ENCODE assay signal across 8 cellular contexts in genomic region chr3:36677331-36678007, GRCh38.
A peak's percentile ranks its signal among the peaks of the same experiment; 100 is the strongest.
DNase-seq lines count a peak whose midpoint lies in the region; ATAC-seq, FAIRE-seq and TF ChIP-seq lines count a peak whose summit lies in the region.

No MANE protein-coding gene starts in this region.

- no peak for FAIRE-seq in small intestine (lab: Jason Lieb, UNC)

- no peak overlapping the region for H4K5ac ChIP-seq in H9 (ENCODE audit: insufficient read length, low read depth, low read length)

- no peak overlapping the region for H3K23ac ChIP-seq in H9 (ENCODE audit: insufficient read length, low read depth, low read length)

- no peak overlapping the region for H2BK120ac ChIP-seq in H9 (ENCODE audit: low read depth, low read length, poor library complexity, severe bottlenecking)

- H2BK20ac ChIP-seq in H9 (ENCODE audit: low read depth, low read length, poor library complexity, severe bottlenecking): no peak overlapping the region

- no peaks in the 10 kb centered on the region for H3K79me2 ChIP-seq in H9 (ENCODE audit: insufficient read depth, low read length)

- no peak overlapping the region for H4K91ac ChIP-seq in H9 (ENCODE audit: insufficient read length, low read depth, low read length)

- no peak overlapping the region for H3K9ac ChIP-seq in H9 (ENCODE audit: extremely low read depth, insufficient read length, low read length)

- no peak for ATAC-seq in gastroesophageal sphincter

- no peak overlapping the region for H2AK5ac ChIP-seq in H9 (ENCODE audit: insufficient read length, low read length)

- H2BK5ac ChIP-seq in H9 (ENCODE audit: insufficient read length, low read length): no peak overlapping the region

- no peak overlapping the region for H3K14ac ChIP-seq in H9 (ENCODE audit: insufficient read depth, low read length)

- no CpG with 5 or more reads among the region's 2 CpGs for WGBS in H9 (ENCODE audit: extremely low coverage, insufficient read length, low lambda C conversion rate)
- WGBS in gastroesophageal sphincter (ENCODE audit: low coverage in 1 of 2), 2 donors: 43 to 57% methylated on average over 2 of the region's 2 CpGs
- WGBS in small intestine, 3 donors: 51 to 74% (median 65%) methylated on average over 2 of the region's 2 CpGs

- no peak overlapping the region for H3K4me2 ChIP-seq in H9 (ENCODE audit: insufficient read depth, insufficient read length, low read length)

- no peak overlapping the region for H3K4ac ChIP-seq in H9 (ENCODE audit: low read depth, low read length)

- H3K9me3 ChIP-seq in H9 (ENCODE audit: control insufficient read depth, low read depth, low read length): no peaks in the 10 kb centered on the region
- peaks cover 0 to 46% (median 0%) of the 10 kb centered on the region in 3 donors for H3K9me3 ChIP-seq in gastroesophageal sphincter
- H3K9me3 ChIP-seq in small intestine (ENCODE audit: control insufficient read depth, low read depth): no peaks in the 10 kb centered on the region

- peaks cover 4 to 11% of the 10 kb centered on the region in 2 experiments; a peak in 3 of 4 replicates for H3K4me1 Mint-ChIP-seq in H9

- H4K8ac ChIP-seq in H9 (replicated peaks; ENCODE audit: insufficient read length, low read depth, low read length): no peak overlapping the region

- no peaks in the 10 kb centered on the region for H3K4me1 ChIP-seq in H9 (ENCODE audit: insufficient read depth, low read length)
- H3K4me1 ChIP-seq in gastroesophageal sphincter: no peaks in the 10 kb centered on the region
- H3K4me1 ChIP-seq in small intestine (ENCODE audit: control insufficient read depth in 2 of 2, insufficient read depth in 1 of 2, low read depth in 1 of 2, low read length in 1 of 2): no peaks in the 10 kb centered on the region

- peaks cover 18 to 29% of the 10 kb centered on the region in 2 experiments for H3K9me3 Mint-ChIP-seq in H9

- H3T11ph ChIP-seq in H9 (ENCODE audit: low read length): no peak overlapping the region

- no peak for TF ChIP-seq EP300 in gastroesophageal sphincter (IDR thresholded peaks at IDR 0.05)

- H2BK12ac ChIP-seq in H9 (ENCODE audit: insufficient read length, low read depth, low read length): no peak overlapping the region

- H3K36me3 ChIP-seq in H7 (replicated peaks; ENCODE audit: control insufficient read depth, insufficient read depth, low read length) (no peaks in the 10 kb centered on the region), gastroesophageal sphincter (no peaks in the 10 kb centered on the region), small intestine (ENCODE audit: control insufficient read depth in 2 of 2, insufficient read depth in 2 of 2, low read length in 2 of 2) (no peaks in the 10 kb centered on the region)

- H2AFZ ChIP-seq in H9 (ENCODE audit: low read length): no peak overlapping the region

- H3K27me3 Mint-ChIP-seq in H9 (ENCODE audit: low read depth): no peaks in the 10 kb centered on the region

- H4K20me1 ChIP-seq in H9 (ENCODE audit: control insufficient read depth, insufficient read depth, insufficient read length): no peaks in the 10 kb centered on the region

- no peaks in the 10 kb centered on the region for H3K79me1 ChIP-seq in H9 (ENCODE audit: insufficient read depth, low read depth, low read length, poor library complexity, severe bottlenecking)

- H3K4me3 ChIP-seq in H7 (ENCODE audit: insufficient read depth, low read depth, low read length) (no peak overlapping the region), gastroesophageal sphincter (no peak overlapping the region), small intestine (ENCODE audit: low read depth in 1 of 2, low read length in 2 of 2) (no peak overlapping the region)

- TF ChIP-seq POLR2A in gastroesophageal sphincter (IDR thresholded peaks at IDR 0.05): no peak

- H3K27me3 ChIP-seq in H9 (ENCODE audit: insufficient read depth, low read length) (no peaks in the 10 kb centered on the region), H7 (ENCODE audit: control insufficient read depth, insufficient read depth, low read length) (no peaks in the 10 kb centered on the region), gastroesophageal sphincter (no peaks in the 10 kb centered on the region), small intestine (ENCODE audit: control insufficient read depth in 2 of 2, insufficient read depth in 2 of 2, low read length in 2 of 2) (no peaks in the 10 kb centered on the region)

- TF ChIP-seq CTCF in GM12873 (IDR thresholded peaks at IDR 0.05; ENCODE audit: insufficient read depth, low read depth, low read length, missing control alignments) (peak; percentile 26), H9 (conservative IDR thresholded peaks at IDR 0.05) (peak; percentile 30; the same call in 1 of the 3 replicates), gastroesophageal sphincter (IDR thresholded peaks at IDR 0.05) (no peak)

- no peak overlapping the region for H3K27ac Mint-ChIP-seq in H9

- no peak overlapping the region for H3K4me3 Mint-ChIP-seq in H9

- H3K23me2 ChIP-seq in H9 (ENCODE audit: insufficient read length, low read depth, low read length, poor library complexity, severe bottlenecking): no peaks in the 10 kb centered on the region

- H3K27ac ChIP-seq in H9 (ENCODE audit: insufficient read length, low read depth, low read length) (no peak overlapping the region), gastroesophageal sphincter (no peak overlapping the region), small intestine (ENCODE audit: low read depth in 1 of 2, low read length in 1 of 2) (no peak overlapping the region)

- H3K18ac ChIP-seq in H9 (ENCODE audit: insufficient read length, low read depth, low read length): no peak overlapping the region

- DNase-seq in H9 (no peak), NCI-H226 (peak; percentile 96), hepatic stellate cell (ENCODE audit: low spot score) (peak; percentile 34), H7 (no peak), small intestine (no peak)
- DNase-seq in central memory CD4-positive, alpha-beta T cell: no peak

- H3K56ac ChIP-seq in H9 (ENCODE audit: insufficient read length, low read depth, low read length): no peak overlapping the region

- peaks cover 0 to 16% (median 10%) of the 10 kb centered on the region in 3 experiments for H3K36me3 Mint-ChIP-seq in H9 (ENCODE audit: insufficient read depth in 1 of 3, low read depth in 3 of 3)

- H2BK15ac ChIP-seq in H9 (ENCODE audit: low read depth, low read length): no peak overlapping the region

Comparison
In these comparisons a context has a peak if more than half of its experiments do, and no peak if none do; other contexts are left out.
1. CTCF ChIP-seq: peak in GM12873 (single experiment) and H9 (single experiment); none in gastroesophageal sphincter (0 of 4).
2. DNase-seq: peak in NCI-H226 (single experiment) and hepatic stellate cell (single experiment); none in H9 (single experiment), H7 (single experiment), central memory CD4-positive, alpha-beta T cell (single experiment) and small intestine (single experiment).